In the genomic region with DNA sequence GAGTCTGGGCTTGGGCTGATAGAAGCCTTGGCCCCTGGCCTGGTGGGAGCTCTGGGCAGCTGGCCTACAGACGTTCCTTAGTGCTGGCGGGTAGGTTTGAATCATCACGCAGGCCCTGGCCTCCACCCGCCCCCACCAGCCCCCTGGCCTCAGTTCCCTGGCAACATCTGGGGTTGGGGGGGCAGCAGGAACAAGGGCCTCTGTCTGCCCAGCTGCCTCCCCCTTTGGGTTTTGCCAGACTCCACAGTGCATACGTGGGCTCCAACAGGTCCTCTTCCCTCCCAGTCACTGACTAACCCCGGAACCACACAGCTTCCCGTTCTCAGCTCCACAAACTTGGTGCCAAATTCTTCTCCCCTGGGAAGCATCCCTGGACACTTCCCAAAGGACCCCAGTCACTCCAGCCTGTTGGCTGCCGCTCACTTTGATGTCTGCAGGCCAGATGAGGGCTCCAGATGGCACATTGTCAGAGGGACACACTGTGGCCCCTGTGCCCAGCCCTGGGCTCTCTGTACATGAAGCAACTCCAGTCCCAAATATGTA, we compare ENCODE assay signal across 8 cellular contexts. TPM values are rescaled to one million over a fixed set of nuclear protein-coding genes. Genes with fewer than 3 reads are reported as not detected.
A peak's percentile ranks its signal among the peaks of the same experiment; 100 is the strongest.
DNase-seq lines count a peak whose midpoint lies in the region; ATAC-seq and TF ChIP-seq lines count a peak whose summit lies in the region.

No MANE protein-coding gene starts in this region.

- H3K14ac ChIP-seq in H9 (ENCODE audit: insufficient read depth, low read length) = no peak overlapping the region

- WGBS in H9 (ENCODE audit: extremely low coverage, insufficient read length, low lambda C conversion rate) = no CpG with 5 or more reads among the region's 8 CpGs
- 27% methylated on average over 8 of the region's 8 CpGs for WGBS in right cardiac atrium

- no peak overlapping the region for H3K4ac ChIP-seq in H9 (ENCODE audit: low read depth, low read length)

- H2BK120ac ChIP-seq in H9 (ENCODE audit: low read depth, low read length, poor library complexity, severe bottlenecking) = no peak overlapping the region

- H4K8ac ChIP-seq in H9 (replicated peaks; ENCODE audit: insufficient read length, low read depth, low read length) = no peak overlapping the region

- H3K27me3 ChIP-seq in H9 (ENCODE audit: insufficient read depth, low read length) (no peaks in the 10 kb centered on the region), right cardiac atrium (ENCODE audit: control insufficient read depth, insufficient read depth) (no peaks in the 10 kb centered on the region), A673 (replicated peaks; ENCODE audit: insufficient read depth, low read depth, low read length, poor library complexity) (no peaks in the 10 kb centered on the region)

- H2BK5ac ChIP-seq in H9 (ENCODE audit: insufficient read length, low read length) = no peak overlapping the region

- H3K36me3 Mint-ChIP-seq in H9 (ENCODE audit: insufficient read depth in 1 of 3, low read depth in 3 of 3) = peaks cover 0 to 3% (median 0%) of the 10 kb centered on the region in 3 experiments; a peak in 1 of 7 replicates
- peaks cover 10% of the 10 kb centered on the region for H3K36me3 Mint-ChIP-seq in activated CD4-positive, alpha-beta memory T cell treated with anti-CD3 and anti-CD28 coated beads for 36 hours
- peaks cover 42% of the 10 kb centered on the region for H3K36me3 Mint-ChIP-seq in stimulated activated effector memory CD8-positive, alpha-beta T cell treated with anti-CD3 and anti-CD28 coated beads, Interleukin-12 subunit alpha, Interleukin-12 subunit beta, amount 100 ng/mL, for 72 hours

- peaks cover 8% of the 10 kb centered on the region for H3K36me3 ChIP-seq in A673 (ENCODE audit: insufficient read depth, low read length, poor library complexity, severe bottlenecking)

- H3K23ac ChIP-seq in H9 (ENCODE audit: insufficient read length, low read depth, low read length) = no peak overlapping the region

- no peaks in the 10 kb centered on the region for H4K20me1 ChIP-seq in H9 (ENCODE audit: control insufficient read depth, insufficient read depth, insufficient read length)

- H3K27me3 Mint-ChIP-seq in H9 (ENCODE audit: low read depth) = peaks cover 10% of the 10 kb centered on the region
- peaks cover 8% of the 10 kb centered on the region for H3K27me3 Mint-ChIP-seq in activated CD4-positive, alpha-beta memory T cell treated with anti-CD3 and anti-CD28 coated beads for 36 hours

- H3K9me3 Mint-ChIP-seq in H9 = no peaks in the 10 kb centered on the region; a peak in 1 of 5 replicates
- H3K9me3 Mint-ChIP-seq in activated CD4-positive, alpha-beta memory T cell treated with anti-CD3 and anti-CD28 coated beads for 36 hours = no peaks in the 10 kb centered on the region
- no peaks in the 10 kb centered on the region for H3K9me3 Mint-ChIP-seq in stimulated activated effector memory CD8-positive, alpha-beta T cell treated with anti-CD3 and anti-CD28 coated beads, Interleukin-12 subunit alpha, Interleukin-12 subunit beta, amount 100 ng/mL, for 72 hours

- H3K9me3 ChIP-seq in H9 (ENCODE audit: control insufficient read depth, low read depth, low read length) (no peaks in the 10 kb centered on the region), right cardiac atrium (ENCODE audit: control insufficient read depth, low read length) (no peaks in the 10 kb centered on the region), A673 (ENCODE audit: low read depth, low read length, poor library complexity, severe bottlenecking) (no peaks in the 10 kb centered on the region)

- H4K91ac ChIP-seq in H9 (ENCODE audit: insufficient read length, low read depth, low read length) = no peak overlapping the region

- peak overlapping the region; percentile 87 to 98; a peak in 4 of 5 replicates for H3K4me3 Mint-ChIP-seq in H9
- H3K4me3 Mint-ChIP-seq in activated CD4-positive, alpha-beta memory T cell treated with anti-CD3 and anti-CD28 coated beads for 36 hours = peak overlapping the region; percentile 93
- H3K4me3 Mint-ChIP-seq in stimulated activated effector memory CD8-positive, alpha-beta T cell treated with anti-CD3 and anti-CD28 coated beads, Interleukin-12 subunit alpha, Interleukin-12 subunit beta, amount 100 ng/mL, for 72 hours = peak overlapping the region; percentile 88

- no peak overlapping the region for H2BK20ac ChIP-seq in H9 (ENCODE audit: low read depth, low read length, poor library complexity, severe bottlenecking)

- POLR2A ChIA-PET in activated CD4-positive, alpha-beta memory T cell treated with anti-CD3 and anti-CD28 coated beads for 36 hours (lab: Charles Lee) = interaction anchor here (1.2 to 2.8 kb wide), 6 partner anchors 45 to 310 kb away, joined by 5 to 27 read pairs (median 8); partner anchors contain the start of gene GTPBP2
- POLR2A ChIA-PET in A673 (lab: Charles Lee; ENCODE audit: low non-redundant PET) = interaction anchor here (0.6 kb wide), 1 partner anchor 209 kb away, joined by 8 read pairs; no protein-coding TSS in a partner anchor

- peak overlapping the region in 1 of 3 experiments; percentile 88; a peak in 2 of 7 replicates for H3K27ac Mint-ChIP-seq in H9
- peak overlapping the region; percentile 82 for H3K27ac Mint-ChIP-seq in activated CD4-positive, alpha-beta memory T cell treated with anti-CD3 and anti-CD28 coated beads for 36 hours
- H3K27ac Mint-ChIP-seq in stimulated activated effector memory CD8-positive, alpha-beta T cell treated with anti-CD3 and anti-CD28 coated beads, Interleukin-12 subunit alpha, Interleukin-12 subunit beta, amount 100 ng/mL, for 72 hours = peak overlapping the region; percentile 91

- no peaks in the 10 kb centered on the region for H3K79me1 ChIP-seq in H9 (ENCODE audit: insufficient read depth, low read depth, low read length, poor library complexity, severe bottlenecking)

- peaks cover 3% of the 10 kb centered on the region; the same call in 1 of the 2 replicates for H3K79me2 ChIP-seq in H9 (ENCODE audit: insufficient read depth, low read length)

- H3K4me1 ChIP-seq in H9 (ENCODE audit: insufficient read depth, low read length) (peaks cover 5% of the 10 kb centered on the region; the same call in 1 of the 2 replicates), right cardiac atrium (ENCODE audit: control insufficient read depth, insufficient read depth, low read length) (peaks cover under 1% of the 10 kb centered on the region), A673 (ENCODE audit: insufficient read depth, low read length, poor library complexity, severe bottlenecking) (peaks cover 5% of the 10 kb centered on the region)

- H2AFZ ChIP-seq in H9 (ENCODE audit: low read length) = no peak overlapping the region

- no peak overlapping the region for H3K56ac ChIP-seq in H9 (ENCODE audit: insufficient read length, low read depth, low read length)

- H3K4me3 ChIP-seq in right cardiac atrium (ENCODE audit: low read length) (no peak overlapping the region), A673 (ENCODE audit: low read depth, low read length, poor library complexity, severe bottlenecking) (no peak overlapping the region)

- peak; percentile 33 to 38 for ATAC-seq in right cardiac atrium
- ATAC-seq in stimulated activated effector memory CD8-positive, alpha-beta T cell treated with anti-CD3 and anti-CD28 coated beads, Interleukin-12 subunit alpha, Interleukin-12 subunit beta, amount 100 ng/mL, for 72 hours = no peak
- ATAC-seq in HG02588 (IDR thresholded peaks at IDR 0.05; ENCODE audit: unreplicated experiment) = no peak

- no peak overlapping the region for H2AK5ac ChIP-seq in H9 (ENCODE audit: insufficient read length, low read length)

- H3K27ac ChIP-seq in H9 (ENCODE audit: insufficient read length, low read depth, low read length) (no peak overlapping the region), right cardiac atrium (ENCODE audit: low read length) (peak overlapping the region; percentile 95), A673 (ENCODE audit: low read depth, low read length, poor library complexity, severe bottlenecking) (no peak overlapping the region)

- peaks cover 51 to 64% of the 10 kb centered on the region in 2 experiments for H3K4me1 Mint-ChIP-seq in H9
- H3K4me1 Mint-ChIP-seq in activated CD4-positive, alpha-beta memory T cell treated with anti-CD3 and anti-CD28 coated beads for 36 hours (ENCODE audit: low read depth) = peaks cover 13% of the 10 kb centered on the region
- H3K4me1 Mint-ChIP-seq in stimulated activated effector memory CD8-positive, alpha-beta T cell treated with anti-CD3 and anti-CD28 coated beads, Interleukin-12 subunit alpha, Interleukin-12 subunit beta, amount 100 ng/mL, for 72 hours = peaks cover 27% of the 10 kb centered on the region

- no peak overlapping the region for H3T11ph ChIP-seq in H9 (ENCODE audit: low read length)

- CTCF ChIA-PET in activated CD4-positive, alpha-beta memory T cell treated with anti-CD3 and anti-CD28 coated beads for 36 hours (lab: Charles Lee) = interaction anchor here (0.6 to 4.5 kb wide), 24 partner anchors 9 to 321 kb away, joined by 3 to 172 read pairs (median 4); partner anchors contain the start of genes GTPBP2, MRPS18A and RSPH9
- CTCF ChIA-PET in A673 (lab: Charles Lee) = interaction anchor here (0.7 to 3.5 kb wide), 6 partner anchors 9 to 310 kb away, joined by 3 to 49 read pairs (median 4); no protein-coding TSS in a partner anchor

- DNase-seq in H9 (no peak), right cardiac atrium (peak; percentile 87 to 93 (median 93)), SW 1271 (lab: John Stamatoyannopoulos, UW) (no peak), SK-N-DZ (ENCODE audit: low spot score) (no peak), A673 (ENCODE audit: low spot score) (no peak)
- DNase-seq in activated CD4-positive, alpha-beta memory T cell treated with anti-CD3 and anti-CD28 coated beads for 36 hours = no peak
- no peak for DNase-seq in stimulated activated effector memory CD8-positive, alpha-beta T cell treated with anti-CD3 and anti-CD28 coated beads, Interleukin-12 subunit alpha, Interleukin-12 subunit beta, amount 100 ng/mL, for 72 hours (ENCODE audit: low spot score in 2 of 2)

- H4K5ac ChIP-seq in H9 (ENCODE audit: insufficient read length, low read depth, low read length) = no peak overlapping the region

- H2BK12ac ChIP-seq in H9 (ENCODE audit: insufficient read length, low read depth, low read length) = no peak overlapping the region

- peak overlapping the region; percentile 93 for H3K4me2 ChIP-seq in H9 (ENCODE audit: insufficient read depth, insufficient read length, low read length)

- intact Hi-C loops in activated CD4-positive, alpha-beta memory T cell treated with anti-CD3 and anti-CD28 coated beads for 36 hours (cut with micrococcal nuclease) = loop anchor here (1.0 kb wide), 3 partner anchors 48 to 310 kb away; no protein-coding TSS in a partner anchor
- intact Hi-C loops in right cardiac atrium (cut with DNase I) (loop anchor here in 2 of 4 donors (2.0 to 5.0 kb wide), 3 partner anchors 102 to 310 kb away; no protein-coding TSS in a partner anchor), A673 (cut with micrococcal nuclease; ENCODE audit: unreplicated experiment) (loop anchor here (1.0 kb wide), 2 partner anchors 305 to 310 kb away; no protein-coding TSS in a partner anchor)

- no peak overlapping the region for H2BK15ac ChIP-seq in H9 (ENCODE audit: low read depth, low read length)

- TF ChIP-seq CTCF in H9 (conservative IDR thresholded peaks at IDR 0.05) (no peak), A673 (conservative IDR thresholded peaks at IDR 0.05; ENCODE audit: low read depth, low read length) (no peak)

- peaks cover 19% of the 10 kb centered on the region for H3K23me2 ChIP-seq in H9 (ENCODE audit: insufficient read length, low read depth, low read length, poor library complexity, severe bottlenecking)

- no TSS peak for BruUV-seq in A673 (replicated peaks; lab: Mats Ljungman, UMichigan)

- H3K9ac ChIP-seq in H9 (ENCODE audit: extremely low read depth, insufficient read length, low read length) = no peak overlapping the region

- no peak overlapping the region for H3K18ac ChIP-seq in H9 (ENCODE audit: insufficient read length, low read depth, low read length)

RNA-seq across cellular contexts. Expression of gene VEGFA, which starts 1.0 kb away (rescaled TPM):
- total RNA-seq in H9 (2021) (46.1 and 47.9 TPM in 2 replicates), right cardiac atrium (100 to 1,000 TPM; 163 to 296 (median 219) TPM), A673 (2021) (116 and 144 TPM in 2 replicates)
- 10 to 100 TPM; 28.9 to 35.1 TPM for total RNA-seq in activated CD4-positive, alpha-beta memory T cell treated with anti-CD3 and anti-CD28 coated beads for 36 hours
- 246 TPM for polyA plus RNA-seq in right cardiac atrium
- polyA plus RNA-seq in SK-N-DZ (2014; cell fraction: cytosol; rRNA removed) = 25.1 and 28.9 TPM in 2 replicates
- 138 and 142 TPM in 2 replicates for polyA plus RNA-seq in SK-N-DZ (2014; cell fraction: nucleus; rRNA removed)

Comparison
In these comparisons a context has a peak if more than half of its experiments do, and no peak if none do; other contexts are left out.
1. DNase-seq: peak in right cardiac atrium (3 of 3); none in H9 (single experiment), activated CD4-positive, alpha-beta memory T cell treated with anti-CD3 and anti-CD28 coated beads for 36 hours (single experiment), stimulated activated effector memory CD8-positive, alpha-beta T cell treated with anti-CD3 and anti-CD28 coated beads, Interleukin-12 subunit alpha, Interleukin-12 subunit beta, amount 100 ng/mL, for 72 hours (0 of 2), SW 1271 (0 of 2), SK-N-DZ (single experiment) and A673 (single experiment).
2. ATAC-seq: peak in right cardiac atrium (2 of 2); none in stimulated activated effector memory CD8-positive, alpha-beta T cell treated with anti-CD3 and anti-CD28 coated beads, Interleukin-12 subunit alpha, Interleukin-12 subunit beta, amount 100 ng/mL, for 72 hours (single experiment) and HG02588 (single experiment).
3. Peak in every context shown above with its lines, with median percentiles within 50 percentile points of each other: H3K4me3 Mint-ChIP-seq.